Comparison of ENCODE assay signal across 29 cellular contexts in genomic region chr16:88353691-88354090, GRCh38.
"Had no signal": no experiment of that assay in that cellular context is flagged by ENCODE, and none has a peak within 500 bp of the region (broad histone marks: within the 10 kb centered on the region; RNA-seq: fewer than 3 reads in every experiment).

No MANE protein-coding gene starts in this region.

- H3K4me1 ChIP-seq: adrenal gland, ascending aorta, heart left ventricle, neural progenitor cell, thyroid gland, upper lobe of left lung, vagina had no signal

- H3K9me3 Mint-ChIP-seq: activated T-cell treated with anti-CD3 and anti-CD28 coated beads, Interleukin-2, amount 50 U/mL, for 72 hours; dendritic cell treated with granulocyte-macrophage colony-stimulating factor and Interleukin-4, amounts not matched to agents 40 ng/mL and 50 ng/mL, for 4 days; endodermal cell; memory B cell; stimulated activated memory B cell treated with anti-CD40 and anti-IgM and Interleukin-4, amounts not matched to agents 10 μg/mL and 1 μg/mL and 100 μg/mL, for 72 hours; stimulated activated naive CD8-positive, alpha-beta T cell treated with anti-CD3 and anti-CD28 coated beads, Interleukin-15, amount 100 ng/mL, for 72 hours; T-cell had no signal

- H3K9me3 ChIP-seq: adrenal gland, ascending aorta, heart left ventricle, thyroid gland, upper lobe of left lung, vagina had no signal

- H3K4me3 ChIP-seq: adrenal gland, ascending aorta, heart left ventricle, neural progenitor cell, thyroid gland, upper lobe of left lung, vagina had no signal

- H3K27ac ChIP-seq: adrenal gland, ascending aorta, brain microvascular endothelial cell, heart left ventricle, neural progenitor cell, thyroid gland, upper lobe of left lung, vagina had no signal

- H3K36me3 Mint-ChIP-seq: activated naive CD8-positive, alpha-beta T cell; memory B cell; naive thymus-derived CD8-positive, alpha-beta T cell; stimulated activated memory B cell treated with anti-CD40 and anti-IgM and Interleukin-4, amounts not matched to agents 10 μg/mL and 1 μg/mL and 100 μg/mL, for 72 hours; T-cell had no signal

- H3K27me3 ChIP-seq: adrenal gland, ascending aorta, brain microvascular endothelial cell, heart left ventricle, neural progenitor cell, thyroid gland, upper lobe of left lung, vagina had no signal

- DNase-seq: activated CD4-positive, alpha-beta T cell treated with anti-CD3 and anti-CD28 coated beads for 4 hours; activated CD4-positive, alpha-beta T cell treated with anti-CD3 and anti-CD28 coated beads, Interleukin-2, amount 50 U/mL, for 4 hours; activated naive CD4-positive, alpha-beta T cell treated with Interleukin-2 at 50 U/mL for 16 hours; activated T-cell treated with anti-CD3 and anti-CD28 coated beads for 4 hours; activated T-cell treated with anti-CD3 and anti-CD28 coated beads, Interleukin-2, amount 50 U/mL, for 72 hours; adrenal gland; brain microvascular endothelial cell; caudate nucleus; endodermal cell; foreskin fibroblast; small intestine; stimulated activated CD4-positive, alpha-beta T cell treated with anti-CD3 and anti-CD28 coated beads, Interleukin-1b, Interleukin-23, amount 100 ng/mL, for 48 hours; stimulated activated CD4-positive, alpha-beta T cell treated with anti-CD3 and anti-CD28 coated beads, Interleukin-4, amount 100 ng/mL, for 4 hours; stimulated activated CD8-positive, alpha-beta memory T cell treated with anti-CD3 and anti-CD28 coated beads, Interleukin-4, amount 100 ng/mL, for 48 hours; stimulated activated naive CD8-positive, alpha-beta T cell treated with anti-CD3 and anti-CD28 coated beads, Interleukin-15, amount 100 ng/mL, for 72 hours; T-cell; thyroid gland had no signal

- H3K27ac Mint-ChIP-seq: activated naive CD8-positive, alpha-beta T cell; activated T-cell treated with anti-CD3 and anti-CD28 coated beads, Interleukin-2, amount 50 U/mL, for 72 hours; dendritic cell treated with granulocyte-macrophage colony-stimulating factor and Interleukin-4, amounts not matched to agents 40 ng/mL and 50 ng/mL, for 4 days; endodermal cell; memory B cell; naive thymus-derived CD8-positive, alpha-beta T cell; neural progenitor cell; stimulated activated memory B cell treated with anti-CD40 and anti-IgM and Interleukin-4, amounts not matched to agents 10 μg/mL and 1 μg/mL and 100 μg/mL, for 72 hours; stimulated activated naive CD8-positive, alpha-beta T cell treated with anti-CD3 and anti-CD28 coated beads, Interleukin-15, amount 100 ng/mL, for 72 hours; T-cell had no signal

- H3K27me3 Mint-ChIP-seq: activated naive CD8-positive, alpha-beta T cell; naive thymus-derived CD8-positive, alpha-beta T cell; stimulated activated naive CD8-positive, alpha-beta T cell treated with anti-CD3 and anti-CD28 coated beads, Interleukin-15, amount 100 ng/mL, for 72 hours had no signal

- H3K4me3 Mint-ChIP-seq: activated naive CD8-positive, alpha-beta T cell; activated T-cell treated with anti-CD3 and anti-CD28 coated beads, Interleukin-2, amount 50 U/mL, for 72 hours; dendritic cell treated with granulocyte-macrophage colony-stimulating factor and Interleukin-4, amounts not matched to agents 40 ng/mL and 50 ng/mL, for 4 days; endodermal cell; memory B cell; naive thymus-derived CD8-positive, alpha-beta T cell; neural progenitor cell; stimulated activated memory B cell treated with anti-CD40 and anti-IgM and Interleukin-4, amounts not matched to agents 10 μg/mL and 1 μg/mL and 100 μg/mL, for 72 hours; stimulated activated naive CD8-positive, alpha-beta T cell treated with anti-CD3 and anti-CD28 coated beads, Interleukin-15, amount 100 ng/mL, for 72 hours; T-cell had no signal

- H3K4me1 Mint-ChIP-seq: endodermal cell; stimulated activated naive CD8-positive, alpha-beta T cell treated with anti-CD3 and anti-CD28 coated beads, Interleukin-15, amount 100 ng/mL, for 72 hours had no signal

- ATAC-seq: activated T-cell treated with anti-CD3 and anti-CD28 coated beads, Interleukin-2, amount 50 U/mL, for 72 hours; esophagus mucosa; heart left ventricle; naive thymus-derived CD8-positive, alpha-beta T cell; sciatic nerve; stimulated activated memory B cell treated with anti-CD40 and anti-IgM and Interleukin-4, amounts not matched to agents 10 μg/mL and 1 μg/mL and 100 μg/mL, for 72 hours; stimulated activated naive CD8-positive, alpha-beta T cell treated with anti-CD3 and anti-CD28 coated beads, Interleukin-15, amount 100 ng/mL, for 72 hours; T-cell had no signal

- H3K36me3 ChIP-seq: adrenal gland, ascending aorta, brain microvascular endothelial cell, heart left ventricle, neural progenitor cell, thyroid gland, upper lobe of left lung, vagina had no signal
